13 cellular contexts compared by ENCODE assay signal in genomic region chr9:133781828-133782135, GRCh38.
"Had no signal": no experiment of that assay in that cellular context is flagged by ENCODE, and none has a peak within 500 bp of the region (broad histone marks: within the 10 kb centered on the region; RNA-seq: fewer than 3 reads in every experiment).

No MANE protein-coding gene starts in this region.

- H3K4me3 Mint-ChIP-seq: activated B cell treated with CpG ODN at 0.5 μM for 24 hours; activated CD4-positive, alpha-beta memory T cell treated with anti-CD3 and anti-CD28 coated beads, Interleukin-2, amount 10 ng/mL, durations not matched to agents 7 days and 5 days; activated CD4-positive, alpha-beta T cell treated with anti-CD3 and anti-CD28 coated beads, Interleukin-2, amount 10 ng/mL, durations not matched to agents 7 days and 5 days; activated naive CD4-positive, alpha-beta T cell treated with anti-CD3 and anti-CD28 coated beads for 36 hours; activated naive CD8-positive, alpha-beta T cell treated with anti-CD3 and anti-CD28 coated beads for 36 hours; activated T-helper 17 cell treated with anti-CD3 and anti-CD28 coated beads, Interleukin-2, amount 50 U/mL, for 72 hours; T-helper 1 cell treated with Interleukin-12 subunit alpha and Interleukin-12 subunit beta and Interleukin-4 antibody, amounts not matched to agents 30 μg/mL and 1 μg/mL, for 36 hours had no signal

- H3K4me3 ChIP-seq: Peyer's patch had no signal

- DNase-seq: activated gamma-delta T cell, NCI-H1436 treated with DMSO at 0.1 percent for 48 hours, NCI-H187, NCI-H2081 treated with DMSO at 0.1 percent for 48 hours, SHP77 treated with DMSO at 0.1 percent for 48 hours had no signal

- H3K27me3 ChIP-seq: Peyer's patch had no signal

- H3K27ac Mint-ChIP-seq: activated B cell treated with CpG ODN at 0.5 μM for 24 hours; activated CD4-positive, alpha-beta memory T cell treated with anti-CD3 and anti-CD28 coated beads, Interleukin-2, amount 10 ng/mL, durations not matched to agents 7 days and 5 days; activated CD4-positive, alpha-beta T cell treated with anti-CD3 and anti-CD28 coated beads, Interleukin-2, amount 10 ng/mL, durations not matched to agents 7 days and 5 days; activated naive CD4-positive, alpha-beta T cell treated with anti-CD3 and anti-CD28 coated beads for 36 hours; activated naive CD8-positive, alpha-beta T cell treated with anti-CD3 and anti-CD28 coated beads for 36 hours; activated T-helper 17 cell treated with anti-CD3 and anti-CD28 coated beads, Interleukin-2, amount 50 U/mL, for 72 hours; T-helper 1 cell treated with Interleukin-12 subunit alpha and Interleukin-12 subunit beta and Interleukin-4 antibody, amounts not matched to agents 30 μg/mL and 1 μg/mL, for 36 hours had no signal

- H3K36me3 Mint-ChIP-seq: activated naive CD8-positive, alpha-beta T cell treated with anti-CD3 and anti-CD28 coated beads for 36 hours had no signal

- H3K9me3 ChIP-seq: Peyer's patch had no signal

- H3K9me3 Mint-ChIP-seq: activated B cell treated with CpG ODN at 0.5 μM for 24 hours; activated CD4-positive, alpha-beta memory T cell treated with anti-CD3 and anti-CD28 coated beads, Interleukin-2, amount 10 ng/mL, durations not matched to agents 7 days and 5 days; activated CD4-positive, alpha-beta T cell treated with anti-CD3 and anti-CD28 coated beads, Interleukin-2, amount 10 ng/mL, durations not matched to agents 7 days and 5 days; activated naive CD4-positive, alpha-beta T cell treated with anti-CD3 and anti-CD28 coated beads for 36 hours; activated naive CD8-positive, alpha-beta T cell treated with anti-CD3 and anti-CD28 coated beads for 36 hours; activated T-helper 17 cell treated with anti-CD3 and anti-CD28 coated beads, Interleukin-2, amount 50 U/mL, for 72 hours; T-helper 1 cell treated with Interleukin-12 subunit alpha and Interleukin-12 subunit beta and Interleukin-4 antibody, amounts not matched to agents 30 μg/mL and 1 μg/mL, for 36 hours had no signal

- H3K4me1 Mint-ChIP-seq: activated naive CD8-positive, alpha-beta T cell treated with anti-CD3 and anti-CD28 coated beads for 36 hours; activated T-helper 17 cell treated with anti-CD3 and anti-CD28 coated beads, Interleukin-2, amount 50 U/mL, for 72 hours had no signal

- H3K27me3 Mint-ChIP-seq: activated B cell treated with CpG ODN at 0.5 μM for 24 hours; activated CD4-positive, alpha-beta memory T cell treated with anti-CD3 and anti-CD28 coated beads, Interleukin-2, amount 10 ng/mL, durations not matched to agents 7 days and 5 days; activated CD4-positive, alpha-beta T cell treated with anti-CD3 and anti-CD28 coated beads, Interleukin-2, amount 10 ng/mL, durations not matched to agents 7 days and 5 days; activated naive CD8-positive, alpha-beta T cell treated with anti-CD3 and anti-CD28 coated beads for 36 hours; activated T-helper 17 cell treated with anti-CD3 and anti-CD28 coated beads, Interleukin-2, amount 50 U/mL, for 72 hours had no signal
